ENCODE assay signal across 9 cellular contexts in the genomic region with DNA sequence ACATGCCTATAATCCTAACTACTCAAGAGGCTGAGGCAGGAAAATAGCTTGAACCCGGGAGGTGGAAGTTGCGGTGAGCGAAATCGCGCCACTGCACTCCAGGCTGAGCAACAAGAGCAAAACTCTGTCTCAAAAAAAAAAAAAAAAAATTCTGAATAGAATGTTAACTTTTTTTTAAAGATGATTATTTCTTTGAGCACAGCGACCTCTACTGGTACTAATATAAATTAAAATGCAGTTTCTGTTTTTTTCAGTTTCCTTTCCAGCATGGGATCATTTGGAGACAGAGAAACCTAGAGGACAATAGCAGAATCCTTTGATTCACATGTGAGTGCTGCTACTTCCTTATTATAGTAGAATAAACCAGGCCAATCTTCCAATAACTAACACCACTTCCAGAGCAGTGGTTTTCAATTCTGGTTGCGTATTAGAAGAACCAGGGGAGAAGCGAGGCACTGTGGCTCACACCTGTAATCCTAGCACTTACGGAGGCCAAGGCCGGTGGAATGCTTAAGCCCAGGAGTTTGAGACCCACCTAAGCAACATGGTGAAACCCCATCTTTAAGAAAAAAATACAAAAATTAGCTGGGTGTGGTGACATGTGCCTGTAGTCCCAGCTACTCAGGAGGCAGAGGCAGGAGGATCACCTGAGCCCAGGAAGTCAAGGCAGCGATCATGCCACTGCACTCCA. TPM values are rescaled to one million over a fixed set of nuclear protein-coding genes. Genes with fewer than 3 reads are reported as not detected.
A peak's percentile ranks its signal among the peaks of the same experiment; 100 is the strongest.
DNase-seq lines count a peak whose midpoint lies in the region; ATAC-seq and TF ChIP-seq lines count a peak whose summit lies in the region.
"Had no signal": no experiment of that assay in that cellular context is flagged by ENCODE, and none has a peak within 500 bp of the region (broad histone marks: within the 10 kb centered on the region; RNA-seq: fewer than 3 reads in every experiment).

No MANE protein-coding gene starts in this region.

- H3K4me1 ChIP-seq in Panc1 (ENCODE audit: control insufficient read depth, insufficient read depth, low read length) = peaks cover 21% of the 10 kb centered on the region

- CTCF ChIA-PET in Panc1 (lab: Charles Lee) = interaction anchor here (0.5 to 1.7 kb wide), 2 partner anchors 159 to 466 kb away, joined by 3 to 6 read pairs; no protein-coding TSS in a partner anchor

- H3K9me3 ChIP-seq in Panc1 (ENCODE audit: control insufficient read depth, insufficient read depth, low read depth, low read length) = no peaks in the 10 kb centered on the region

- peak; percentile 73 to 80 for DNase-seq in AML-193 (lab: John Stamatoyannopoulos, UW)
- peak; percentile 19 for DNase-seq in H4 (ENCODE audit: low spot score)
- DNase-seq in Panc1 (ENCODE audit: low read depth, low spot score) = no peak
- peak; percentile 61 for DNase-seq in choroid plexus epithelial cell (ENCODE audit: low read depth)
- DNase-seq in medulla oblongata (ENCODE audit: extremely low spot score) = peak; percentile 64
- no peak for DNase-seq in GM19240 (ENCODE audit: insufficient read length, low spot score)

- intact Hi-C loops in Panc1 (cut with micrococcal nuclease; ENCODE audit: unreplicated experiment) = loop anchor here (5.0 kb wide), 1 partner anchor 204 kb away; no protein-coding TSS in a partner anchor

- H3K27ac ChIP-seq in Panc1 (ENCODE audit: low read length) = no peak overlapping the region
- H3K27ac ChIP-seq: HL-60 had no signal

- TF ChIP-seq CTCF in Panc1 (IDR thresholded peaks at IDR 0.05) (peak; percentile 78), choroid plexus epithelial cell (conservative IDR thresholded peaks at IDR 0.05; ENCODE audit: low read depth, low read length) (peak; percentile 37)

- H3K4me3 ChIP-seq in Panc1 (ENCODE audit: low read depth in 2 of 2, low read length in 2 of 2) (no peak overlapping the region), choroid plexus epithelial cell (ENCODE audit: low read depth, low read length) (no peak overlapping the region)

- BruUV-seq in Panc1 (replicated peaks; lab: Mats Ljungman, UMichigan) = no TSS peak

- POLR2A ChIA-PET in Panc1 (lab: Charles Lee) = no interaction called here

- H3K36me3 ChIP-seq in Panc1 (ENCODE audit: control insufficient read depth, insufficient read depth, low read length) = peaks cover 26% of the 10 kb centered on the region

- H3K27me3 ChIP-seq in Panc1 (ENCODE audit: control insufficient read depth, insufficient read depth, low read length) = no peaks in the 10 kb centered on the region

- in situ Hi-C loops in Panc1 (cut with HindIII; ENCODE audit: low pct_unique_long_range_greater_than_20kb, low sequenced_read_pairs) = loop anchor here (25.0 kb wide), 1 partner anchor 154 kb away; no protein-coding TSS in a partner anchor

- ATAC-seq in Panc1 (peak; percentile 69), HG03045 (IDR thresholded peaks at IDR 0.05; ENCODE audit: unreplicated experiment) (no peak), GM19023 (IDR thresholded peaks at IDR 0.05; ENCODE audit: unreplicated experiment) (no peak)

RNA-seq across cellular contexts. Expression of gene SRSF7, which starts 10.2 kb away (rescaled TPM):
- total RNA-seq in H4 (2014; rRNA removed; shearing (Covaris generic)) = 308 and 364 TPM in 2 replicates
- total RNA-seq in Panc1 (2021; ENCODE audit: unreplicated experiment) = 220 TPM
- polyA plus RNA-seq in Panc1 (2012; ENCODE audit: insufficient read length) = 236 TPM

RNA-seq across cellular contexts. Expression of gene GEMIN6, which starts 37.0 kb away (rescaled TPM):
- total RNA-seq in H4 (2014; rRNA removed; shearing (Covaris generic)) = 16.3 and 31.3 TPM in 2 replicates
- 24.6 TPM for total RNA-seq in Panc1 (2021; ENCODE audit: unreplicated experiment)
- polyA plus RNA-seq in Panc1 (2012; ENCODE audit: insufficient read length) = 10.8 TPM

Comparison
In these comparisons a context has a peak if more than half of its experiments do, and no peak if none do; other contexts are left out.
1. DNase-seq: peak in AML-193 (2 of 2), H4 (single experiment), choroid plexus epithelial cell (single experiment) and medulla oblongata (single experiment); none in Panc1 (single experiment) and GM19240 (single experiment).